In genomic region chr13:107458269-107458668, GRCh38 we compare ENCODE assay signal across 19 cellular contexts.
DNase-seq lines count a peak whose midpoint lies in the region; ATAC-seq and TF ChIP-seq lines count a peak whose summit lies in the region.
"Had no signal": no experiment of that assay in that cellular context is flagged by ENCODE, and none has a peak within 500 bp of the region (broad histone marks: within the 10 kb centered on the region; RNA-seq: fewer than 3 reads in every experiment).

No MANE protein-coding gene starts in this region.

- peak; percentile 55 for DNase-seq in NCI-H1092 (lab: John Stamatoyannopoulos, UW)
- no peak for DNase-seq in NCI-H1092 treated with DMSO at 0.1 percent for 48 hours (lab: John Stamatoyannopoulos, UW)
- no peak for DNase-seq in IMR-90
- peak; percentile 37 for DNase-seq in NCI-H774 (lab: John Stamatoyannopoulos, UW)
- DNase-seq in neural progenitor cell (ENCODE audit: low spot score) = no peak
- no peak for DNase-seq in stimulated activated naive B cell treated with anti-CD40 and anti-IgM and Interleukin-4, amounts not matched to agents 10 μg/mL and 1 μg/mL and 100 μg/mL, for 72 hours
- no peak for DNase-seq in OCI-M2 (lab: John Stamatoyannopoulos, UW; ENCODE audit: unreplicated experiment)
- DNase-seq: 8988T; BE2C; Calu3; CD4-positive, alpha-beta T cell; HFFc6; Karpas-422; MM.1S; NCI-H446 treated with DMSO at 0.1 percent for 48 hours; Peyer's patch; SK-N-SH had no signal

- intact Hi-C loops in IMR-90 (cut with micrococcal nuclease) = loop anchor here (10.0 kb wide), 2 partner anchors 197 to 253 kb away; no protein-coding TSS in a partner anchor

- H3K27me3 Mint-ChIP-seq in neural progenitor cell (ENCODE audit: insufficient read depth, low read depth) = no peaks in the 10 kb centered on the region
- H3K27me3 Mint-ChIP-seq in stimulated activated naive B cell treated with anti-CD40 and anti-IgM and Interleukin-4, amounts not matched to agents 10 μg/mL and 1 μg/mL and 100 μg/mL, for 72 hours = no peaks in the 10 kb centered on the region
- H3K27me3 Mint-ChIP-seq: CD4-positive, alpha-beta T cell had no signal

- H4K20me1 ChIP-seq in IMR-90 (ENCODE audit: insufficient read depth, low read length) (0 out of 2 replicates have a peak, but pooled peaks cover 3% of the 10 kb centered on the region), neural progenitor cell (ENCODE audit: low read depth) (no peaks in the 10 kb centered on the region)

- 0 out of 2 replicates have a peak overlapping the region, but pooled peaks have one; percentile 14 for H3K14ac ChIP-seq in IMR-90 (replicated peaks; ENCODE audit: low read depth, low read length)

- TF ChIP-seq RAD21 in IMR-90 (IDR thresholded peaks at IDR 0.05; ENCODE audit: low read length) = no peak

- no peak overlapping the region for H3K23ac ChIP-seq in IMR-90 (ENCODE audit: low read depth, low read length)

- H3K4me2 ChIP-seq in IMR-90 (ENCODE audit: low read depth, low read length) (no peak overlapping the region), neural progenitor cell (peak overlapping the region; percentile 53)

- H3K79me2 ChIP-seq in neural progenitor cell (ENCODE audit: low read depth) = no peaks in the 10 kb centered on the region

- H3K56ac ChIP-seq in IMR-90 (ENCODE audit: extremely low read depth, insufficient read depth, low read length) = no peak overlapping the region

- peak overlapping the region; percentile 92; the same call in 1 of the 2 replicates for H2AK5ac ChIP-seq in IMR-90 (ENCODE audit: low read depth, low read length)

- no peaks in the 10 kb centered on the region for H3K27me3 ChIP-seq in IMR-90 (ENCODE audit: control insufficient read depth, insufficient read depth, low read length)
- H3K27me3 ChIP-seq in neural progenitor cell = no peaks in the 10 kb centered on the region
- H3K27me3 ChIP-seq: BE2C, Peyer's patch had no signal

- no peak overlapping the region; a peak in 1 of 4 replicates for H4K8ac ChIP-seq in IMR-90 (ENCODE audit: low read depth in 2 of 2, low read length in 2 of 2)

- H3K4me3 Mint-ChIP-seq in neural progenitor cell = no peak overlapping the region
- no peak overlapping the region for H3K4me3 Mint-ChIP-seq in stimulated activated naive B cell treated with anti-CD40 and anti-IgM and Interleukin-4, amounts not matched to agents 10 μg/mL and 1 μg/mL and 100 μg/mL, for 72 hours
- H3K4me3 Mint-ChIP-seq: CD4-positive, alpha-beta T cell; HFFc6 had no signal

- H3K4me3 ChIP-seq in IMR-90 (ENCODE audit: insufficient read depth, low read depth, low read length) (no peak overlapping the region), neural progenitor cell (no peak overlapping the region)
- H3K4me3 ChIP-seq: Peyer's patch had no signal

- in situ Hi-C loops in IMR-90 (cut with MboI; ENCODE audit: low sequenced_read_pairs) = no loop called here

- H2BK15ac ChIP-seq in IMR-90 (ENCODE audit: low read depth, low read length) = no peak overlapping the region

- no peak overlapping the region for H2AK9ac ChIP-seq in IMR-90 (replicated peaks; ENCODE audit: low read depth, low read length, poor library complexity)

- H2AFZ ChIP-seq in IMR-90 (replicated peaks; ENCODE audit: low read length, poor library complexity) (no peak overlapping the region), neural progenitor cell (replicated peaks) (no peak overlapping the region)

- H3K9me1 ChIP-seq in IMR-90 (ENCODE audit: insufficient read depth, low read length) = peaks cover 7% of the 10 kb centered on the region

- no peak overlapping the region for H2BK5ac ChIP-seq in IMR-90 (ENCODE audit: low read depth, low read length, poor library complexity, severe bottlenecking)

- no peak for TF ChIP-seq POLR2A in IMR-90 (IDR thresholded peaks at IDR 0.05; ENCODE audit: low read depth, low read length)

- no peak overlapping the region for H3K27ac Mint-ChIP-seq in neural progenitor cell
- H3K27ac Mint-ChIP-seq in stimulated activated naive B cell treated with anti-CD40 and anti-IgM and Interleukin-4, amounts not matched to agents 10 μg/mL and 1 μg/mL and 100 μg/mL, for 72 hours = no peak overlapping the region
- H3K27ac Mint-ChIP-seq: CD4-positive, alpha-beta T cell; HFFc6 had no signal

- H3K27ac ChIP-seq in IMR-90 (ENCODE audit: insufficient read depth, low read length) = no peak overlapping the region
- H3K27ac ChIP-seq in neural progenitor cell = no peak overlapping the region
- H3K27ac ChIP-seq: Peyer's patch had no signal

- TF ChIP-seq CTCF in IMR-90 (conservative IDR thresholded peaks at IDR 0.05; ENCODE audit: low read depth, low read length) = no peak
- no peak for TF ChIP-seq CTCF in neural progenitor cell (IDR thresholded peaks at IDR 0.05)

- POLR2A ChIA-PET in IMR-90 (lab: Charles Lee; ENCODE audit: unreplicated experiment) = no interaction called here

- ATAC-seq in IMR-90 (ENCODE audit: low read depth) = no peak
- ATAC-seq in HG02610 (IDR thresholded peaks at IDR 0.05; ENCODE audit: unreplicated experiment) = no peak
- no peak for ATAC-seq in stimulated activated naive B cell treated with anti-CD40 and anti-IgM and Interleukin-4, amounts not matched to agents 10 μg/mL and 1 μg/mL and 100 μg/mL, for 72 hours (replicated peaks)
- ATAC-seq: Right ventricle myocardium inferior had no signal

- no peak overlapping the region for H4K91ac ChIP-seq in IMR-90 (ENCODE audit: insufficient read depth, low read depth, low read length)

- no peaks in the 10 kb centered on the region for H3F3A ChIP-seq in neural progenitor cell (ENCODE audit: low read depth)

- CTCF ChIA-PET in IMR-90 (lab: Yijun Ruan, JAX) = no interaction called here

- H3K79me1 ChIP-seq in IMR-90 (ENCODE audit: low read depth in 1 of 2, low read length in 2 of 2) = peaks cover 17 to 42% of the 10 kb centered on the region in 2 experiments

- BruUV-seq in IMR-90 (replicated peaks; lab: Mats Ljungman, UMichigan) = no TSS peak

- H3K18ac ChIP-seq in IMR-90 (ENCODE audit: low read depth, low read length) = no peak overlapping the region

- H3K4ac ChIP-seq in IMR-90 (ENCODE audit: low read depth, low read length) = peak overlapping the region; percentile 50

- H3K4me1 ChIP-seq in IMR-90 (ENCODE audit: control insufficient read depth, insufficient read depth, low read length) = peaks cover 9% of the 10 kb centered on the region
- peaks cover 21% of the 10 kb centered on the region for H3K4me1 ChIP-seq in neural progenitor cell
- H3K4me1 ChIP-seq: Peyer's patch had no signal

- dilution Hi-C loops in IMR-90 (cut with HindIII; ENCODE audit: low sequenced_read_pairs, unreplicated experiment) = no loop called here

- H2BK20ac ChIP-seq in IMR-90 (ENCODE audit: low read depth, low read length) = peak overlapping the region; percentile 8; the same call in 1 of the 2 replicates

- H3K36me3 Mint-ChIP-seq in neural progenitor cell = no peaks in the 10 kb centered on the region
- H3K36me3 Mint-ChIP-seq in stimulated activated naive B cell treated with anti-CD40 and anti-IgM and Interleukin-4, amounts not matched to agents 10 μg/mL and 1 μg/mL and 100 μg/mL, for 72 hours = no peaks in the 10 kb centered on the region

- H2BK120ac ChIP-seq in IMR-90 (ENCODE audit: low read depth, low read length) = peak overlapping the region; percentile 52; the same call in 1 of the 2 replicates

- H3K9me3 Mint-ChIP-seq in neural progenitor cell = peaks cover 8% of the 10 kb centered on the region
- peaks cover 11 to 16% of the 10 kb centered on the region in 2 donors for H3K9me3 Mint-ChIP-seq in stimulated activated naive B cell treated with anti-CD40 and anti-IgM and Interleukin-4, amounts not matched to agents 10 μg/mL and 1 μg/mL and 100 μg/mL, for 72 hours

- no peak overlapping the region for H3K9ac ChIP-seq in IMR-90 (ENCODE audit: low read depth, low read length)
- no peak overlapping the region for H3K9ac ChIP-seq in neural progenitor cell
- H3K9ac ChIP-seq: SK-N-SH had no signal

- H4K5ac ChIP-seq in IMR-90 (ENCODE audit: low read depth, low read length) = no peak overlapping the region

- H3K9me3 ChIP-seq in IMR-90 (ENCODE audit: control insufficient read depth, insufficient read depth, low read length) (peaks cover 2% of the 10 kb centered on the region), neural progenitor cell (ENCODE audit: low read depth) (no peaks in the 10 kb centered on the region)
- H3K9me3 ChIP-seq: BE2C, Peyer's patch, SK-N-SH had no signal

- H3K36me3 ChIP-seq in IMR-90 (ENCODE audit: control insufficient read depth, insufficient read depth, low read length) (no peaks in the 10 kb centered on the region; the same call in 1 of the 2 replicates), neural progenitor cell (no peaks in the 10 kb centered on the region)
- H3K36me3 ChIP-seq: BE2C, Peyer's patch had no signal

- WGBS in IMR-90 (ENCODE audit: extremely low coverage in 2 of 2, insufficient read length in 1 of 2), 2 experiments = 88% methylated on average over 3 of the region's 10 CpGs; no CpG with 5 or more reads in 1 of the 2 experiments

- peaks cover 6% of the 10 kb centered on the region for H3K4me1 Mint-ChIP-seq in neural progenitor cell
- no peaks in the 10 kb centered on the region for H3K4me1 Mint-ChIP-seq in stimulated activated naive B cell treated with anti-CD40 and anti-IgM and Interleukin-4, amounts not matched to agents 10 μg/mL and 1 μg/mL and 100 μg/mL, for 72 hours

TF ChIP-seq in IMR-90, 13 proteins besides CTCF, POLR2A, EP300 and RAD21 (continues in another document):
- TF ChIP-seq RFX5 (IDR thresholded peaks at IDR 0.05; ENCODE audit: low read depth, low read length) (no peak), CEBPB (IDR thresholded peaks at IDR 0.05; ENCODE audit: low read depth, low read length) (no peak), MAZ (IDR thresholded peaks at IDR 0.05; ENCODE audit: borderline replicate concordance, low read depth, low read length) (no peak), SMC3 (IDR thresholded peaks at IDR 0.05; ENCODE audit: low read depth, low read length) (no peak), NFE2L2 (IDR thresholded peaks at IDR 0.05; ENCODE audit: low read depth, low read length) (no peak)
- TF ChIP-seq, protein P1, sequence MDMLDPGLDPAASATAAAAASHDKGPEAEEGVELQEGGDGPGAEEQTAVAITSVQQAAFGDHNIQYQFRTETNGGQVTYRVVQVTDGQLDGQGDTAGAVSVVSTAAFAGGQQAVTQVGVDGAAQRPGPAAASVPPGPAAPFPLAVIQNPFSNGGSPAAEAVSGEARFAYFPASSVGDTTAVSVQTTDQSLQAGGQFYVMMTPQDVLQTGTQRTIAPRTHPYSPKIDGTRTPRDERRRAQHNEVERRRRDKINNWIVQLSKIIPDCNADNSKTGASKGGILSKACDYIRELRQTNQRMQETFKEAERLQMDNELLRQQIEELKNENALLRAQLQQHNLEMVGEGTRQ (IDR thresholded peaks at IDR 0.05; ENCODE audit: low read depth, low read length) = no peak
- TF ChIP-seq, protein P2, sequence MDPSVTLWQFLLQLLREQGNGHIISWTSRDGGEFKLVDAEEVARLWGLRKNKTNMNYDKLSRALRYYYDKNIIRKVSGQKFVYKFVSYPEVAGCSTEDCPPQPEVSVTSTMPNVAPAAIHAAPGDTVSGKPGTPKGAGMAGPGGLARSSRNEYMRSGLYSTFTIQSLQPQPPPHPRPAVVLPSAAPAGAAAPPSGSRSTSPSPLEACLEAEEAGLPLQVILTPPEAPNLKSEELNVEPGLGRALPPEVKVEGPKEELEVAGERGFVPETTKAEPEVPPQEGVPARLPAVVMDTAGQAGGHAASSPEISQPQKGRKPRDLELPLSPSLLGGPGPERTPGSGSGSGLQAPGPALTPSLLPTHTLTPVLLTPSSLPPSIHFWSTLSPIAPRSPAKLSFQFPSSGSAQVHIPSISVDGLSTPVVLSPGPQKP (IDR thresholded peaks at IDR 0.05; ENCODE audit: borderline replicate concordance, low read depth, low read length) = no peak

Comparison
In these comparisons a context has a peak if more than half of its experiments do, and no peak if none do; other contexts are left out.
1. DNase-seq: peak in NCI-H1092 (single experiment) and NCI-H774 (single experiment); none in NCI-H1092 treated with DMSO at 0.1 percent for 48 hours (single experiment), IMR-90 (single experiment), neural progenitor cell (single experiment), stimulated activated naive B cell treated with anti-CD40 and anti-IgM and Interleukin-4, amounts not matched to agents 10 μg/mL and 1 μg/mL and 100 μg/mL, for 72 hours (single experiment) and OCI-M2 (single experiment).